Comparison of ENCODE assay signal across 11 cellular contexts in genomic region chr11:61345954-61346814, GRCh38. TPM values are rescaled to one million over a fixed set of nuclear protein-coding genes. Genes with fewer than 3 reads are reported as not detected.
DNase-seq lines count a peak whose midpoint lies in the region; ATAC-seq and TF ChIP-seq lines count a peak whose summit lies in the region.
"Had no signal": no experiment of that assay in that cellular context is flagged by ENCODE, and none has a peak within 500 bp of the region (broad histone marks: within the 10 kb centered on the region; RNA-seq: fewer than 3 reads in every experiment).

No MANE protein-coding gene starts in this region.

- no peak for ATAC-seq in T-helper 17 cell
- peak; percentile 70 for ATAC-seq in mucosa of descending colon

- H3K36me3 ChIP-seq in Caco-2 (ENCODE audit: control insufficient read depth, insufficient read depth, low read length), result no peaks in the 10 kb centered on the region
- no peaks in the 10 kb centered on the region for H3K36me3 ChIP-seq in mucosa of descending colon (ENCODE audit: low read depth)
- H3K36me3 ChIP-seq: neural progenitor cell had no signal

- DNase-seq in Caco-2, result no peak
- DNase-seq in T-helper 17 cell, result no peak
- DNase-seq in mucosa of descending colon, result peak in 1 of 3 donors; percentile 59
- no peak for DNase-seq in NCI-H510A treated with DMSO at 0.1 percent for 48 hours (lab: John Stamatoyannopoulos, UW)
- DNase-seq in Ammon's horn (ENCODE audit: low spot score), result no peak
- DNase-seq in NCI-H345 (lab: John Stamatoyannopoulos, UW), result no peak
- DNase-seq: effector CD4-positive, alpha-beta T cell; kidney glomerular epithelial cell; MM.1S; Peyer's patch had no signal

- H3K4me3 ChIP-seq in Caco-2 (ENCODE audit: low read depth, low read length), result no peak overlapping the region
- no peak overlapping the region for H3K4me3 ChIP-seq in mucosa of descending colon
- H3K4me3 ChIP-seq: neural progenitor cell, Peyer's patch had no signal

- H3K27me3 Mint-ChIP-seq in Caco-2 (ENCODE audit: insufficient read depth, unreplicated experiment) (no peaks in the 10 kb centered on the region), T-helper 17 cell (no peaks in the 10 kb centered on the region)

- CTCF ChIA-PET in Caco-2 (lab: Charles Lee), result interaction anchor here (1.0 kb wide), 1 partner anchor 10 kb away, joined by 3 read pairs; no protein-coding TSS in a partner anchor

- intact Hi-C loops in Caco-2 (cut with micrococcal nuclease; ENCODE audit: unreplicated experiment) (no loop called here), mucosa of descending colon (cut with DNase I, micrococcal nuclease) (no loop called here)

- TF ChIP-seq CTCF in Caco-2 (IDR thresholded peaks at IDR 0.05; ENCODE audit: insufficient read depth in 1 of 2, low read depth in 1 of 2, low read length in 1 of 2, severe bottlenecking in 1 of 2, unreplicated experiment in 1 of 2) (no peak), mucosa of descending colon (IDR thresholded peaks at IDR 0.05) (no peak)

- no peaks in the 10 kb centered on the region for H3K9me3 ChIP-seq in Caco-2
- no peaks in the 10 kb centered on the region for H3K9me3 ChIP-seq in T-helper 17 cell (ENCODE audit: control insufficient read depth, low read length, poor library complexity, severe bottlenecking)
- H3K9me3 ChIP-seq in mucosa of descending colon, result no peaks in the 10 kb centered on the region
- H3K9me3 ChIP-seq: Peyer's patch had no signal

- H3K27me3 ChIP-seq in Caco-2 (replicated peaks; ENCODE audit: control insufficient read depth, insufficient read depth, low read length), result no peaks in the 10 kb centered on the region
- H3K27me3 ChIP-seq: neural progenitor cell, Peyer's patch had no signal

- POLR2A ChIA-PET in Caco-2 (lab: Charles Lee), result no interaction called here

- TSS peak; percentile 36 for BruUV-seq in Caco-2 (replicated peaks; lab: Mats Ljungman, UMichigan)

- H3K4me3 Mint-ChIP-seq in Caco-2 (ENCODE audit: unreplicated experiment) (no peak overlapping the region), T-helper 17 cell (no peak overlapping the region)
- H3K4me3 Mint-ChIP-seq: neural progenitor cell had no signal

- no peaks in the 10 kb centered on the region for H3K9me3 Mint-ChIP-seq in Caco-2 (ENCODE audit: unreplicated experiment)
- H3K9me3 Mint-ChIP-seq: neural progenitor cell had no signal

- H3K36me3 Mint-ChIP-seq in Caco-2 (ENCODE audit: insufficient read depth, unreplicated experiment), result peaks cover 7% of the 10 kb centered on the region
- H3K36me3 Mint-ChIP-seq in T-helper 17 cell (ENCODE audit: low read depth), result peaks cover 2% of the 10 kb centered on the region

- H3K4me1 Mint-ChIP-seq in Caco-2 (ENCODE audit: low read depth, unreplicated experiment) (no peaks in the 10 kb centered on the region), T-helper 17 cell (peaks cover 10% of the 10 kb centered on the region)
- H3K4me1 Mint-ChIP-seq: neural progenitor cell had no signal

- H3K27ac Mint-ChIP-seq in Caco-2 (ENCODE audit: unreplicated experiment) (no peak overlapping the region), T-helper 17 cell (peak overlapping the region; percentile 61)
- H3K27ac Mint-ChIP-seq: neural progenitor cell had no signal

- H3K4me1 ChIP-seq in Caco-2 (no peaks in the 10 kb centered on the region), mucosa of descending colon (ENCODE audit: low read depth) (peaks cover 6% of the 10 kb centered on the region)
- H3K4me1 ChIP-seq: neural progenitor cell had no signal

RNA-seq across cellular contexts. Expression of gene TKFC, which starts 13.2 kb away (rescaled TPM):
- 86.2 and 99.0 TPM in 2 replicates for total RNA-seq in Caco-2 (2022)
- 10 to 100 TPM; 39.6 to 41.9 TPM for total RNA-seq in T-helper 17 cell
- 10 to 100 TPM; 30.9 to 78.8 (median 63.1) TPM for total RNA-seq in mucosa of descending colon

RNA-seq across cellular contexts. Expression of gene DDB1, which starts 13.3 kb away (rescaled TPM):
- total RNA-seq in Caco-2 (2022) (284 and 303 TPM in 2 replicates), T-helper 17 cell (100 to 1,000 TPM; 147 to 184 TPM), mucosa of descending colon (100 to 1,000 TPM; 121 to 152 (median 140) TPM)

RNA-seq across cellular contexts. Expression of gene CYB561A3, which starts 15.5 kb away (rescaled TPM):
- 33.6 and 34.9 TPM in 2 replicates for total RNA-seq in Caco-2 (2022)
- 10 to 100 TPM; 32.4 to 35.6 TPM for total RNA-seq in T-helper 17 cell
- total RNA-seq in mucosa of descending colon, result 10 to 100 TPM; 65.0 to 91.0 (median 66.6) TPM

RNA-seq across cellular contexts. Expression of gene TMEM138, which starts 16.0 kb away (rescaled TPM):
- 46.3 and 48.3 TPM in 2 replicates for total RNA-seq in Caco-2 (2022)
- total RNA-seq in T-helper 17 cell, result 10 to 100 TPM; 46.1 to 48.9 TPM
- 10 to 100 TPM; 35.2 to 38.2 (median 37.8) TPM for total RNA-seq in mucosa of descending colon

RNA-seq across cellular contexts. Expression of gene TMEM216, which starts 46.2 kb away (rescaled TPM):
- total RNA-seq in Caco-2 (2022) (27.1 and 27.5 TPM in 2 replicates), T-helper 17 cell (1 to 10 TPM; 5.1 to 5.9 TPM), mucosa of descending colon (10 to 100 TPM in 1 of 3 donors, 1 to 10 TPM in 2; 7.9 to 12.7 (median 8.9) TPM)
